Comparison of ENCODE assay signal across 1 cellular context in the genomic region with DNA sequence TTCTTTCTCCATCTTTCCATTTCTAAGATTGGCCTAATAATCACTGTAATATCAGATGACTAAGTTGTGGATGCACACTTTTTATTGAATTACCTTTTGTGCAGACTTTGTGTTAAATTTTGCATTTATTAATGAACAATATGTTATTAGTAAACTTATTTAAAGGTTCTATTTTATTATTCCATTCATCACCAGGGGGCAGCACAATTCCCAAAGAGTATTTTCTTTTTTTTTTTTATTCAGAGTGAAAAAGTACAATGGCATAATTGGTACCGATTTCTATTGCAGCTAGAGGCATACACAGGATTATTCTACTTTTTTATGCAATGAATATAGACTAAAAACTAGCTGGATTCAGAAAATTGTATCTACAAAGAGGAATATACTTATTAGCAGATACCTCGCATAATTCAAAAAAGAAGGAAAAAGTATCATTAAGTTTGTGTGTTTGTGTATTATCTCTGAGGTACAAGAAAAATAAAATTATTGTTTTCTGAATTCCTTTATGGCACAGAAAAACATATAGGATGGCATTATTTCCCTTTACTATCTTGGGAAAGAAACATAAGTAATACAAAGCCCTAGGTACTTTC.
TF ChIP-seq lines count a peak whose summit lies in the region.

No MANE protein-coding gene starts in this region.

TF ChIP-seq in HepG2, 621 proteins besides CTCF, POLR2A, EP300 and RAD21:
- TF ChIP-seq, protein P1, sequence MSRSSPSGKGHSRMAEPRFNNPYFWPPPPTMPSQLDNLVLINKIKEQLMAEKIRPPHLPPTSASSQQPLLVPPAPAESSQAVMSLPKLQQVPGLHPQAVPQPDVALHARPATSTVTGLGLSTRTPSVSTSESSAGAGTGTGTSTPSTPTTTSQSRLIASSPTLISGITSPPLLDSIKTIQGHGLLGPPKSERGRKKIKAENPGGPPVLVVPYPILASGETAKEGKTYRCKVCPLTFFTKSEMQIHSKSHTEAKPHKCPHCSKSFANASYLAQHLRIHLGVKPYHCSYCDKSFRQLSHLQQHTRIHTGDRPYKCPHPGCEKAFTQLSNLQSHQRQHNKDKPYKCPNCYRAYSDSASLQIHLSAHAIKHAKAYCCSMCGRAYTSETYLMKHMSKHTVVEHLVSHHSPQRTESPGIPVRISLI (CRISPR knock-in tag; IDR thresholded peaks at IDR 0.05; ENCODE audit: borderline replicate concordance) = peak; percentile 62; the same call in 1 of the 2 replicates
- TF ChIP-seq ZNF224 (CRISPR knock-in tag; IDR thresholded peaks at IDR 0.05) = no peak
- no peak for TF ChIP-seq ZNF652 (CRISPR knock-in tag; IDR thresholded peaks at IDR 0.05; ENCODE audit: borderline replicate concordance, low read depth)
- TF ChIP-seq SMC3 (IDR thresholded peaks at IDR 0.05; ENCODE audit: low read length) = peak; percentile 57
- peak; percentile 36; the same call in 1 of the 2 replicates for TF ChIP-seq STAG1 (CRISPR knock-in tag; IDR thresholded peaks at IDR 0.05)
- 0 out of 2 replicates have a peak, but pooled peaks have one; percentile 32 for TF ChIP-seq ATF1 (CRISPR knock-in tag; IDR thresholded peaks at IDR 0.05)
- no peak for TF ChIP-seq ZSCAN12 (CRISPR knock-in tag; IDR thresholded peaks at IDR 0.05)
